In the genomic region with DNA sequence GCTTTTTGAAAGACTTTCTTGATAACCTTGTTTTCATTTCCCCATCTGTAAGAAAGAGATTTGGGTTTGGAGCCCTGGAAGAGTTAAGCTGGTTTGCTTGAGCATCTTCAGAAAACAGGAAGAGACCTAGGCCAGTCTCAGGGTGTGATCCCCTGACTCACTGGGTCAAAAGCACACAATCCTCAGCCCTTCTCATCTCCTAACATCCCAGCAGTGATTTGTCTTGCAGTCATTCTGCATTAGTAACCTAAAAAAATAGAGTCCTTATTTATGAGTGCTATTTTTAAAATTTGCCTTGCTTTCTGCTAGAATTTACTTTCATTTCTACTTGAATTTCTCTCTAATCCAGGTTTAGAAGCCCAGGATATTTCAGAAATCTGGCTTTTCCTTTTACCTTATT, we compare ENCODE assay signal across 26 cellular contexts. TPM values are rescaled to one million over a fixed set of nuclear protein-coding genes. Genes with fewer than 3 reads are reported as not detected.
DNase-seq lines count a peak whose midpoint lies in the region; ATAC-seq, FAIRE-seq and TF ChIP-seq lines count a peak whose summit lies in the region.
"Had no signal": no experiment of that assay in that cellular context is flagged by ENCODE, and none has a peak within 500 bp of the region (broad histone marks: within the 10 kb centered on the region; RNA-seq: fewer than 3 reads in every experiment).

No MANE protein-coding gene starts in this region.

- no peaks in the 10 kb centered on the region for H3K36me3 ChIP-seq in bronchial epithelial cell (ENCODE audit: control insufficient read depth, insufficient read depth, low read length)
- no peaks in the 10 kb centered on the region for H3K36me3 ChIP-seq in osteoblast (ENCODE audit: insufficient read depth, low read length)
- no peaks in the 10 kb centered on the region for H3K36me3 ChIP-seq in left ventricle myocardium inferior
- H3K36me3 ChIP-seq: gastrocnemius medialis, pancreas, spleen had no signal

- H3K27me3 ChIP-seq in bronchial epithelial cell (ENCODE audit: control insufficient read depth, insufficient read depth, low read length) (peaks cover 5% of the 10 kb centered on the region), osteoblast (ENCODE audit: insufficient read depth, low read length) (no peaks in the 10 kb centered on the region), left ventricle myocardium inferior (ENCODE audit: low read depth) (peaks cover 5% of the 10 kb centered on the region)
- H3K27me3 ChIP-seq: gastrocnemius medialis, pancreas, testis had no signal

- no peaks in the 10 kb centered on the region for H4K20me1 ChIP-seq in osteoblast (ENCODE audit: insufficient read depth, low read length)

- H3K4me2 ChIP-seq in osteoblast (ENCODE audit: insufficient read depth, low read length), result peak overlapping the region; percentile 61

- ATAC-seq in HG03175 (IDR thresholded peaks at IDR 0.05; ENCODE audit: unreplicated experiment) (no peak), HG03565 (IDR thresholded peaks at IDR 0.05; ENCODE audit: unreplicated experiment) (no peak)
- ATAC-seq: activated T-helper 17 cell treated with anti-CD3 and anti-CD28 coated beads, Interleukin-2, amount 50 U/mL, for 72 hours; gastrocnemius medialis; left ventricle myocardium superior; natural killer cell treated with Interleukin-12 subunit alpha and Interleukin-12 subunit beta and Interleukin-15 and Interleukin-18, amount 100 ng/mL, for 72 hours; stimulated activated naive B cell treated with anti-CD40 and anti-IgM and Interleukin-4, amounts not matched to agents 10 μg/mL and 1 μg/mL and 100 μg/mL, for 72 hours had no signal

- H3K27ac ChIP-seq in osteoblast (ENCODE audit: low read depth, low read length) (peak overlapping the region; percentile 67), left ventricle myocardium inferior (replicated peaks) (no peak overlapping the region)
- H3K27ac ChIP-seq: gastrocnemius medialis, HL-60, pancreas, spleen had no signal

- peak overlapping the region; percentile 59 for H2AFZ ChIP-seq in osteoblast (ENCODE audit: low read length)

- H3K79me2 ChIP-seq in osteoblast (ENCODE audit: insufficient read depth, low read length), result no peaks in the 10 kb centered on the region

- H3K9me3 ChIP-seq in osteoblast (ENCODE audit: low read depth, low read length) (no peaks in the 10 kb centered on the region), left ventricle myocardium inferior (replicated peaks) (no peaks in the 10 kb centered on the region)
- H3K9me3 ChIP-seq: gastrocnemius medialis, spleen, testis had no signal

- intact Hi-C loops in left ventricle myocardium inferior (cut with micrococcal nuclease), result no loop called here

- DNase-seq in AG20443 (ENCODE audit: low spot score), result peak; percentile 50
- peak; percentile 35 for DNase-seq in LHCN-M2 (ENCODE audit: low read depth)
- peak; percentile 17 for DNase-seq in bronchial epithelial cell (ENCODE audit: low read depth)
- DNase-seq in osteoblast (ENCODE audit: insufficient read length, low spot score, missing footprints), result no peak
- no peak for DNase-seq in HTR-8/SVneo (ENCODE audit: insufficient read length, low spot score)
- DNase-seq in left ventricle myocardium inferior, result no peak
- DNase-seq: activated CD4-positive, alpha-beta T cell treated with anti-CD3 and anti-CD28 coated beads, Interleukin-2, amount 50 U/mL, for 48 hours; activated CD8-positive, alpha-beta memory T cell treated with anti-CD3 and anti-CD28 coated beads, Interleukin-2, amount 50 U/mL, for 4 hours; CD4-positive, alpha-beta T cell; gastrocnemius medialis; H7; hypothalamus; left ventricle myocardium superior; NCI-H2081; NCI-H345; NCI-H774; pancreas; spleen; stimulated activated CD4-positive, alpha-beta T cell treated with anti-CD3 and anti-CD28 coated beads, Interleukin-4, amount 100 ng/mL, for 1 hour; stimulated activated naive B cell treated with anti-CD40 and anti-IgM and Interleukin-4, amounts not matched to agents 10 μg/mL and 1 μg/mL and 100 μg/mL, for 72 hours; testis had no signal

- TF ChIP-seq CTCF in bronchial epithelial cell (IDR thresholded peaks at IDR 0.05; ENCODE audit: insufficient read depth, low read length, severe bottlenecking) (no peak), osteoblast (IDR thresholded peaks at IDR 0.05; ENCODE audit: extremely low read depth, low read depth, low read length) (no peak), left ventricle myocardium inferior (IDR thresholded peaks at IDR 0.05; ENCODE audit: borderline replicate concordance) (no peak)

- H3K4me1 ChIP-seq in osteoblast (ENCODE audit: insufficient read depth, low read length), result peaks cover 14% of the 10 kb centered on the region
- H3K4me1 ChIP-seq in left ventricle myocardium inferior, result no peaks in the 10 kb centered on the region
- H3K4me1 ChIP-seq: gastrocnemius medialis, pancreas, spleen, testis had no signal

- no peak for FAIRE-seq in bronchial epithelial cell (lab: Jason Lieb, UNC)
- FAIRE-seq in HTR-8/SVneo (lab: Jason Lieb, UNC), result no peak
- FAIRE-seq: pancreas had no signal

- H3K4me3 ChIP-seq in bronchial epithelial cell (ENCODE audit: low read depth, low read length) (no peak overlapping the region), osteoblast (ENCODE audit: insufficient read depth, low read length) (peak overlapping the region; percentile 26), left ventricle myocardium inferior (no peak overlapping the region)
- H3K4me3 ChIP-seq: gastrocnemius medialis, pancreas, spleen, testis had no signal

RNA-seq across cellular contexts. Expression of a gene that starts 16.4 kb away (rescaled TPM):
- total RNA-seq in LHCN-M2 (2014; rRNA removed) (21.1 and 27.3 TPM in 2 replicates), bronchial epithelial cell (1.4 and 1.8 TPM in 2 replicates), osteoblast (33.6 and 38.4 TPM in 2 replicates), left ventricle myocardium inferior (14.3 TPM)
- polyA plus RNA-seq in LHCN-M2 (2012), result 10.6 TPM

Comparison
In these comparisons a context has a peak if more than half of its experiments do, and no peak if none do; other contexts are left out.
1. DNase-seq: peak in AG20443 (single experiment), LHCN-M2 (single experiment) and bronchial epithelial cell (single experiment); none in osteoblast (single experiment), HTR-8/SVneo (single experiment) and left ventricle myocardium inferior (single experiment).